Comparison of ENCODE assay signal across 7 cellular contexts in genomic region chr14:105414456-105415371, GRCh38. TPM values are rescaled to one million over a fixed set of nuclear protein-coding genes. Genes with fewer than 3 reads are reported as not detected.
DNase-seq lines count a peak whose midpoint lies in the region; ATAC-seq and TF ChIP-seq lines count a peak whose summit lies in the region.

No MANE protein-coding gene starts in this region.

- BruUV-seq in PC-3 (replicated peaks; lab: Mats Ljungman, UMichigan) = no TSS peak

- peak overlapping the region; percentile 86 for H3K4me3 Mint-ChIP-seq in neural progenitor cell

- no peak overlapping the region for H3K27ac Mint-ChIP-seq in neural progenitor cell

- peak overlapping the region; percentile 63 for H3K4me3 ChIP-seq in PC-3 (ENCODE audit: low read length)
- H3K4me3 ChIP-seq in gastroesophageal sphincter = peak overlapping the region; percentile 27 to 62
- peak overlapping the region; percentile 70 for H3K4me3 ChIP-seq in neural progenitor cell

- H3K4me1 ChIP-seq in PC-3 (ENCODE audit: insufficient read depth, low read length) (peaks cover 16% of the 10 kb centered on the region), gastroesophageal sphincter (peaks cover 0 to 49% (median 19%) of the 10 kb centered on the region in 3 donors), neural progenitor cell (peaks cover 23% of the 10 kb centered on the region)

- H3K9me2 ChIP-seq in PC-3 (replicated peaks; ENCODE audit: low read length) = no peaks in the 10 kb centered on the region

- H4K20me1 ChIP-seq in PC-3 (ENCODE audit: low read length) (no peaks in the 10 kb centered on the region), neural progenitor cell (ENCODE audit: low read depth) (peaks cover 8% of the 10 kb centered on the region)

- H3F3A ChIP-seq in PC-3 (ENCODE audit: low read length, unreplicated experiment) = no peaks in the 10 kb centered on the region
- peaks cover 10% of the 10 kb centered on the region for H3F3A ChIP-seq in neural progenitor cell (ENCODE audit: low read depth)

- H3K27ac ChIP-seq in PC-3 (ENCODE audit: low read length) (no peak overlapping the region), gastroesophageal sphincter (peak overlapping the region; percentile 1 to 85 (median 82)), neural progenitor cell (no peak overlapping the region)

- H3K79me2 ChIP-seq in PC-3 (ENCODE audit: low read length) = peaks cover 5% of the 10 kb centered on the region; the same call in 1 of the 2 replicates
- peaks cover 10% of the 10 kb centered on the region for H3K79me2 ChIP-seq in neural progenitor cell (ENCODE audit: low read depth)

- ATAC-seq in GM18498 (IDR thresholded peaks at IDR 0.05; ENCODE audit: unreplicated experiment) (peak; percentile 56), HG03442 (IDR thresholded peaks at IDR 0.05; ENCODE audit: unreplicated experiment) (peak; percentile 49), PC-3 (peak; percentile 46), gastroesophageal sphincter (peak; percentile 85)

- POLR2A ChIA-PET in PC-3 (lab: Charles Lee; ENCODE audit: unreplicated experiment) = no interaction called here

- intact Hi-C loops in PC-3 (cut with micrococcal nuclease) = no loop called here

- WGBS in gastroesophageal sphincter (ENCODE audit: low coverage in 1 of 2), 2 donors = 0 to 16% methylated on average over 6 to 30 of the region's 79 CpGs

- H3K9me3 Mint-ChIP-seq in neural progenitor cell = no peaks in the 10 kb centered on the region

- peaks cover 17% of the 10 kb centered on the region for H3K27me3 Mint-ChIP-seq in neural progenitor cell (ENCODE audit: insufficient read depth, low read depth)

- DNase-seq in PC-3 (peak; percentile 31), neural progenitor cell (ENCODE audit: low spot score) (peak; percentile 79), stromal cell of bone marrow (ENCODE audit: low read depth) (peak; percentile 50)
- DNase-seq in activated gamma-delta T cell treated with anti-CD3 and anti-CD28 coated beads, Interleukin-2, amount 50 U/mL, for 16 hours (ENCODE audit: low read depth) = peak; percentile 47

- peak overlapping the region; percentile 72 for H2AFZ ChIP-seq in PC-3 (ENCODE audit: low read length)
- peak overlapping the region; percentile 73 for H2AFZ ChIP-seq in neural progenitor cell (replicated peaks)

- H3K36me3 Mint-ChIP-seq in neural progenitor cell = peaks cover 4% of the 10 kb centered on the region

- H3K27me3 ChIP-seq in PC-3 (ENCODE audit: low read length) (no peaks in the 10 kb centered on the region), gastroesophageal sphincter (peaks cover 39% of the 10 kb centered on the region), neural progenitor cell (peaks cover 61% of the 10 kb centered on the region)

- H3K9ac ChIP-seq in PC-3 (ENCODE audit: low read length) = peak overlapping the region; percentile 50
- H3K9ac ChIP-seq in neural progenitor cell = no peak overlapping the region

- TF ChIP-seq POLR2A in gastroesophageal sphincter (IDR thresholded peaks at IDR 0.05) = peak in 1 of 2 donors; percentile 14

- peaks cover 23% of the 10 kb centered on the region for H3K4me1 Mint-ChIP-seq in neural progenitor cell

- CTCF ChIA-PET in PC-3 (lab: Charles Lee) = no interaction called here

- TF ChIP-seq CTCF in PC-3 (conservative IDR thresholded peaks at IDR 0.05; ENCODE audit: low read depth, low read length) (peak; percentile 46), gastroesophageal sphincter (IDR thresholded peaks at IDR 0.05) (peak in 3 of 4 experiments; percentile 85 to 88 (median 86)), neural progenitor cell (IDR thresholded peaks at IDR 0.05) (peak; percentile 67)

- H3K36me3 ChIP-seq in PC-3 (ENCODE audit: low read depth, low read length) = no peaks in the 10 kb centered on the region
- H3K36me3 ChIP-seq in gastroesophageal sphincter = no peaks in the 10 kb centered on the region
- H3K36me3 ChIP-seq in neural progenitor cell = no peaks in the 10 kb centered on the region

- TF ChIP-seq EP300 in gastroesophageal sphincter (IDR thresholded peaks at IDR 0.05) = no peak

- H3K4me2 ChIP-seq in PC-3 (ENCODE audit: low read length) (peak overlapping the region; percentile 82), neural progenitor cell (peak overlapping the region; percentile 78)

- H3K9me3 ChIP-seq in PC-3 (ENCODE audit: low read length) (no peaks in the 10 kb centered on the region), gastroesophageal sphincter (no peaks in the 10 kb centered on the region), neural progenitor cell (ENCODE audit: low read depth) (no peaks in the 10 kb centered on the region)

RNA-seq across cellular contexts. Expression of gene MTA1, which starts 4.9 kb away (rescaled TPM):
- total RNA-seq in PC-3 (2014; rRNA removed) (82.3 and 102 TPM in 2 replicates), gastroesophageal sphincter (10 to 100 TPM; 48.0 to 83.5 (median 58.7) TPM), neural progenitor cell (ENCODE audit: low replicate concordance) (59.8 and 117 TPM in 2 replicates)

RNA-seq across cellular contexts. Expression of gene TEX22, which starts 16.4 kb away (rescaled TPM):
- total RNA-seq in PC-3 (2014; rRNA removed) (0.29 and 0.40 TPM in 2 replicates), gastroesophageal sphincter (under 1 TPM in 1 of 4 donors, not detected in 3; 0.42 TPM), neural progenitor cell (ENCODE audit: low replicate concordance) (0.84 TPM in 1 of 2 replicates, not detected in the other)

RNA-seq across cellular contexts. Expression of gene CRIP2, which starts 59.9 kb away (rescaled TPM):
- total RNA-seq in PC-3 (2014; rRNA removed) (100 and 109 TPM in 2 replicates), gastroesophageal sphincter (100 to 1,000 TPM; 165 to 518 (median 343) TPM), neural progenitor cell (ENCODE audit: low replicate concordance) (0.30 and 3.5 TPM in 2 replicates)

Comparison
In these comparisons a context has a peak if more than half of its experiments do, and no peak if none do; other contexts are left out.
1. H3K27ac ChIP-seq: peak in gastroesophageal sphincter (4 of 4); none in PC-3 (single experiment) and neural progenitor cell (single experiment).
2. RNA of gene CRIP2, which starts 59.9 kb away (total RNA-seq): 165 to 518 TPM in gastroesophageal sphincter and 100 to 109 TPM in PC-3; 0.30 to 3.5 TPM in neural progenitor cell; every median in the first group is over 10 times any median in the second.
3. Peak in every context shown above with its lines, with median percentiles within 50 percentile points of each other: ATAC-seq, DNase-seq, H3K4me3 ChIP-seq and CTCF ChIP-seq.